ENCODE assay signal across 8 cellular contexts in the genomic region with DNA sequence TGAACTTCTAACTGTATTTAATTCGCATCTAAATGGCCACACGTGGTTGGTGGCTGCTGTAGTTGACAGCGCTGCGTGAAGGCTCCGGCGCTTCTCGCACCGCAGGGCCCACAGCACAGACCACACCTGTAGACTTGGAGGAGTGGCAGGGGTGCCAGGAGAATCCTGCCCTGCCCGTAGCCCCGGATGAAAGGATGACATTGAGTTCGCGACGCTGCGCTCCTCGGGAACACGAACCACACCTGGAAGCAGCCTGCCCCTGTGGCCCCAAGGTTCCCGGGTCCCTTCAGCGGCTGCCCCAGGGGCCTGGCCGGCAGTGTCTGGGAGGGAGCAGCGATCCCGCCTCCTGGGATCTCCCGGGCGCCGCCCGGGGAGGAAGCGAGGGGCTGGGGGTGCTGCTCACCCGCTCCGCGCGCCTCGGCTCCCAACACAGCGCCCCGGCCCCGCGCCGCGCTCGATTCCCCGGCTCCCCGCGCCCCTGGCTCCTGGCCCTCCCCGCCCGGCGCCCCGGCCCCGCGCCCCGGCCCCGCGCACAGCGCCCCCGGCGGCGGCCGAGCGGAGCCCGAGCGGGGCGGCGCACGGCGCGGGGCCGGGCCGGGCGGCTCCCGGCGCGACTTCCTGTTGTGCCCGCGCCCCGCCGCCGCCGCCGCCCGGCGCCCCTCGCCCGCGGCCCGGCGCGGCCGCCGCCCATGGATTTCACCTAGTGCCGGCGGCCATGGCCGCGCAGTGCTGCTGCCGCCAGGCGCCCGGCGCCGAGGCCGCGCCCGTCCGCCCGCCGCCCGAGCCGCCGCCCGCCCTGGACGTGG. TPM values are rescaled to one million over a fixed set of nuclear protein-coding genes. Genes with fewer than 3 reads are reported as not detected.
DNase-seq lines count a peak whose midpoint lies in the region; ATAC-seq, FAIRE-seq and TF ChIP-seq lines count a peak whose summit lies in the region.

TSS of gene RNPEPL1 (plus strand) at position 613 of the 806 bp plus-strand sequence. CDS start at position 716, 103 bp downstream.

- intact Hi-C loops in dorsolateral prefrontal cortex (cut with DNase I), result loop anchor here (2.0 to 10.0 kb wide), 4 partner anchors 19 to 1067 kb away; partner anchors contain the start of genes ATG4B (in 1 of the 2), CAPN10 (in 1 of the 2) and THAP4 (in 1 of the 2)

- peaks cover 67% of the 10 kb centered on the region for H3K4me1 Mint-ChIP-seq in stimulated activated effector memory CD8-positive, alpha-beta T cell treated with anti-CD3 and anti-CD28 coated beads, Interleukin-12 subunit alpha, Interleukin-12 subunit beta, amount 100 ng/mL, for 72 hours

- no peak for TF ChIP-seq RAD21 in liver (IDR thresholded peaks at IDR 0.05)

- H3K36me3 Mint-ChIP-seq in stimulated activated effector memory CD8-positive, alpha-beta T cell treated with anti-CD3 and anti-CD28 coated beads, Interleukin-12 subunit alpha, Interleukin-12 subunit beta, amount 100 ng/mL, for 72 hours, result peaks cover 34% of the 10 kb centered on the region

- H3K9me3 ChIP-seq in MG63 (no peaks in the 10 kb centered on the region), liver (ENCODE audit: control insufficient read depth in 4 of 4, low read length in 3 of 4) (no peaks in the 10 kb centered on the region)

- H3K9ac ChIP-seq in liver (ENCODE audit: low read depth in 1 of 2, low read length in 2 of 2), result peak within 1 kb of the TSS; percentile 50 to 55

- H3K36me3 ChIP-seq in MG63, result peaks cover 4% of the 10 kb centered on the region; the same call in 1 of the 2 replicates
- peaks cover 0 to 6% (median 0%) of the 10 kb centered on the region in 4 donors for H3K36me3 ChIP-seq in liver (ENCODE audit: control insufficient read depth in 4 of 4, insufficient read depth in 3 of 4, low read depth in 1 of 4, low read length in 3 of 4)

- TF ChIP-seq CTCF in dorsolateral prefrontal cortex (IDR thresholded peaks at IDR 0.05 in 54 of 56, conservative IDR thresholded peaks at IDR 0.05 in 2 of 56; ENCODE audit: low read depth in 1 of 56, partially characterized antibody in 56 of 56), result peak in 3 of 56 donors; percentile 8 to 12 (median 11)
- TF ChIP-seq CTCF in liver (IDR thresholded peaks at IDR 0.05; ENCODE audit: low read depth, low read length, missing input control), result peak; percentile 6
- TF ChIP-seq CTCF in D721Med (IDR thresholded peaks at IDR 0.05; ENCODE audit: insufficient read depth, missing control alignments), result no peak

- H3K4me3 ChIP-seq in MG63 (peak within 1 kb of the TSS; percentile 69), dorsolateral prefrontal cortex (peak within 1 kb of the TSS; percentile 62 to 89 (median 80)), liver (ENCODE audit: low read depth in 1 of 3, low read length in 3 of 3) (peak within 1 kb of the TSS; percentile 73 to 82 (median 77))

- DNase-seq in DMS53 treated with DMSO at 0.1 percent for 48 hours (lab: John Stamatoyannopoulos, UW; ENCODE audit: unreplicated experiment) (peak; percentile 19), MG63 (peak; percentile 38), dorsolateral prefrontal cortex (peak in 7 of 10 donors; percentile 26 to 60 (median 35)), D721Med (ENCODE audit: insufficient read length, low spot score) (no peak)
- DNase-seq in activated CD4-positive, alpha-beta T cell treated with anti-CD3 and anti-CD28 coated beads for 1 hour, result peak; percentile 31
- DNase-seq in stimulated activated effector memory CD8-positive, alpha-beta T cell treated with anti-CD3 and anti-CD28 coated beads, Interleukin-12 subunit alpha, Interleukin-12 subunit beta, amount 100 ng/mL, for 72 hours (ENCODE audit: low spot score in 2 of 2), result peak in 1 of 2 donors; percentile 40

- peak within 1 kb of the TSS; percentile 97 for H3K27ac Mint-ChIP-seq in stimulated activated effector memory CD8-positive, alpha-beta T cell treated with anti-CD3 and anti-CD28 coated beads, Interleukin-12 subunit alpha, Interleukin-12 subunit beta, amount 100 ng/mL, for 72 hours

- peak; percentile 37 for ATAC-seq in GM21528 (IDR thresholded peaks at IDR 0.05; ENCODE audit: low FRiP score, unreplicated experiment)
- ATAC-seq in stimulated activated effector memory CD8-positive, alpha-beta T cell treated with anti-CD3 and anti-CD28 coated beads, Interleukin-12 subunit alpha, Interleukin-12 subunit beta, amount 100 ng/mL, for 72 hours, result peak; percentile 43

- H3K4me1 ChIP-seq in liver (ENCODE audit: control insufficient read depth in 4 of 4, insufficient read depth in 4 of 4, low read length in 3 of 4), result peaks cover 24 to 42% (median 35%) of the 10 kb centered on the region in 4 donors

- peak within 1 kb of the TSS; percentile 72 to 99 (median 92) for H3K27ac ChIP-seq in dorsolateral prefrontal cortex
- H3K27ac ChIP-seq in liver (ENCODE audit: low read depth in 1 of 2, low read length in 2 of 2), result peak within 1 kb of the TSS; percentile 70 to 82

- peak within 1 kb of the TSS; percentile 95 for H3K4me3 Mint-ChIP-seq in stimulated activated effector memory CD8-positive, alpha-beta T cell treated with anti-CD3 and anti-CD28 coated beads, Interleukin-12 subunit alpha, Interleukin-12 subunit beta, amount 100 ng/mL, for 72 hours

- H3K9me3 Mint-ChIP-seq in stimulated activated effector memory CD8-positive, alpha-beta T cell treated with anti-CD3 and anti-CD28 coated beads, Interleukin-12 subunit alpha, Interleukin-12 subunit beta, amount 100 ng/mL, for 72 hours, result no peaks in the 10 kb centered on the region

- under 1% methylated on average over 106 of the region's 106 CpGs for WGBS in liver

- no peak for FAIRE-seq in D721Med (lab: Jason Lieb, UNC)

- no peaks in the 10 kb centered on the region for H3K27me3 ChIP-seq in MG63
- H3K27me3 ChIP-seq in dorsolateral prefrontal cortex, result no peaks in the 10 kb centered on the region
- H3K27me3 ChIP-seq in liver (ENCODE audit: control insufficient read depth in 4 of 4, insufficient read depth in 4 of 4, low read length in 3 of 4), result no peaks in the 10 kb centered on the region

TF ChIP-seq in liver, 16 proteins besides CTCF, POLR2A, EP300 and RAD21 (continues in another document):
- TF ChIP-seq JUND (IDR thresholded peaks at IDR 0.05) (no peak), FOXA1 (IDR thresholded peaks at IDR 0.05) (no peak), HNF4G (IDR thresholded peaks at IDR 0.05) (no peak), SP1 (IDR thresholded peaks at IDR 0.05) (no peak), ATF3 (IDR thresholded peaks at IDR 0.05) (no peak), HNF4A (conservative IDR thresholded peaks at IDR 0.05) (no peak), FOXA2 (IDR thresholded peaks at IDR 0.05) (no peak), RXRA (IDR thresholded peaks at IDR 0.05) (no peak), GABPA (IDR thresholded peaks at IDR 0.05 in 1 of 2, conservative IDR thresholded peaks at IDR 0.05 in 1 of 2) (no peak), YY1 (IDR thresholded peaks at IDR 0.05) (no peak), TAF1 (conservative IDR thresholded peaks at IDR 0.05) (no peak), NR2F2 (IDR thresholded peaks at IDR 0.05) (no peak)
- TF ChIP-seq, protein P1, sequence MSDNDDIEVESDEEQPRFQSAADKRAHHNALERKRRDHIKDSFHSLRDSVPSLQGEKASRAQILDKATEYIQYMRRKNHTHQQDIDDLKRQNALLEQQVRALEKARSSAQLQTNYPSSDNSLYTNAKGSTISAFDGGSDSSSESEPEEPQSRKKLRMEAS (IDR thresholded peaks at IDR 0.05), result no peak
- TF ChIP-seq, protein P2, sequence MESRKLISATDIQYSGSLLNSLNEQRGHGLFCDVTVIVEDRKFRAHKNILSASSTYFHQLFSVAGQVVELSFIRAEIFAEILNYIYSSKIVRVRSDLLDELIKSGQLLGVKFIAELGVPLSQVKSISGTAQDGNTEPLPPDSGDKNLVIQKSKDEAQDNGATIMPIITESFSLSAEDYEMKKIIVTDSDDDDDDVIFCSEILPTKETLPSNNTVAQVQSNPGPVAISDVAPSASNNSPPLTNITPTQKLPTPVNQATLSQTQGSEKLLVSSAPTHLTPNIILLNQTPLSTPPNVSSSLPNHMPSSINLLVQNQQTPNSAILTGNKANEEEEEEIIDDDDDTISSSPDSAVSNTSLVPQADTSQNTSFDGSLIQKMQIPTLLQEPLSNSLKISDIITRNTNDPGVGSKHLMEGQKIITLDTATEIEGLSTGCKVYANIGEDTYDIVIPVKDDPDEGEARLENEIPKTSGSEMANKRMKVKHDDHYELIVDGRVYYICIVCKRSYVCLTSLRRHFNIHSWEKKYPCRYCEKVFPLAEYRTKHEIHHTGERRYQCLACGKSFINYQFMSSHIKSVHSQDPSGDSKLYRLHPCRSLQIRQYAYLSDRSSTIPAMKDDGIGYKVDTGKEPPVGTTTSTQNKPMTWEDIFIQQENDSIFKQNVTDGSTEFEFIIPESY (IDR thresholded peaks at IDR 0.05), result no peak
- TF ChIP-seq, protein P3, sequence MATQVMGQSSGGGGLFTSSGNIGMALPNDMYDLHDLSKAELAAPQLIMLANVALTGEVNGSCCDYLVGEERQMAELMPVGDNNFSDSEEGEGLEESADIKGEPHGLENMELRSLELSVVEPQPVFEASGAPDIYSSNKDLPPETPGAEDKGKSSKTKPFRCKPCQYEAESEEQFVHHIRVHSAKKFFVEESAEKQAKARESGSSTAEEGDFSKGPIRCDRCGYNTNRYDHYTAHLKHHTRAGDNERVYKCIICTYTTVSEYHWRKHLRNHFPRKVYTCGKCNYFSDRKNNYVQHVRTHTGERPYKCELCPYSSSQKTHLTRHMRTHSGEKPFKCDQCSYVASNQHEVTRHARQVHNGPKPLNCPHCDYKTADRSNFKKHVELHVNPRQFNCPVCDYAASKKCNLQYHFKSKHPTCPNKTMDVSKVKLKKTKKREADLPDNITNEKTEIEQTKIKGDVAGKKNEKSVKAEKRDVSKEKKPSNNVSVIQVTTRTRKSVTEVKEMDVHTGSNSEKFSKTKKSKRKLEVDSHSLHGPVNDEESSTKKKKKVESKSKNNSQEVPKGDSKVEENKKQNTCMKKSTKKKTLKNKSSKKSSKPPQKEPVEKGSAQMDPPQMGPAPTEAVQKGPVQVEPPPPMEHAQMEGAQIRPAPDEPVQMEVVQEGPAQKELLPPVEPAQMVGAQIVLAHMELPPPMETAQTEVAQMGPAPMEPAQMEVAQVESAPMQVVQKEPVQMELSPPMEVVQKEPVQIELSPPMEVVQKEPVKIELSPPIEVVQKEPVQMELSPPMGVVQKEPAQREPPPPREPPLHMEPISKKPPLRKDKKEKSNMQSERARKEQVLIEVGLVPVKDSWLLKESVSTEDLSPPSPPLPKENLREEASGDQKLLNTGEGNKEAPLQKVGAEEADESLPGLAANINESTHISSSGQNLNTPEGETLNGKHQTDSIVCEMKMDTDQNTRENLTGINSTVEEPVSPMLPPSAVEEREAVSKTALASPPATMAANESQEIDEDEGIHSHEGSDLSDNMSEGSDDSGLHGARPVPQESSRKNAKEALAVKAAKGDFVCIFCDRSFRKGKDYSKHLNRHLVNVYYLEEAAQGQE (IDR thresholded peaks at IDR 0.05), result no peak

RNA-seq across cellular contexts. Expression of gene RNPEPL1, which starts in this region (rescaled TPM):
- 13.6 and 13.9 TPM in 2 replicates for total RNA-seq in MG63 (2014; rRNA removed; shearing (Covaris generic); ENCODE audit: low replicate concordance)
- total RNA-seq in dorsolateral prefrontal cortex, result 10 to 100 TPM; 16.7 to 49.1 (median 26.4) TPM
- 10 to 100 TPM; 26.1 to 32.8 TPM for total RNA-seq in liver
- 10 to 100 TPM; 24.8 to 43.9 TPM for polyA plus RNA-seq in liver
